In the genomic region with DNA sequence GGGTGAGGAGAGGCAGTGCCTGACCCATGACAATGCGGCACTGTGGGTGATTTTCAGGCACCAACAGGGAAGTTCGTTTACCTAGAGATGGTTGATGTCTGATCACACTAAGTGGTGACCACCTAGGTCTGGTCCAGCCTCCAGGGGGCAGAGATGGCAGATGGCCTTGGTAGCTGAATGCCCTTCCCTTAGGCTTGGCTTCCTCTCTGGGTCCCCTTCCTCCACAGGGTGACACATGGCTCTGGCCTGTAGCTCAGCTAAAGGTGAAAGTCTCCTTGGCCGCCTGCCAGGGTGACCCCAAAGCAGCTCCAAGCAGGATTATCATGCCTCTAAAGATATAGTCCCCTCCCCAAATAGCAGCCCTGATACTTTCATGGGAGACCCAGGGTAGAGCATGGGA, we compare ENCODE assay signal across 30 cellular contexts. TPM values are rescaled to one million over a fixed set of nuclear protein-coding genes. Genes with fewer than 3 reads are reported as not detected.
DNase-seq lines count a peak whose midpoint lies in the region; ATAC-seq and TF ChIP-seq lines count a peak whose summit lies in the region.
"Had no signal": no experiment of that assay in that cellular context is flagged by ENCODE, and none has a peak within 500 bp of the region (broad histone marks: within the 10 kb centered on the region; RNA-seq: fewer than 3 reads in every experiment).

No MANE protein-coding gene starts in this region.

- H2AFZ ChIP-seq in H9 (ENCODE audit: low read length) = no peak overlapping the region
- H2AFZ ChIP-seq: GM23248 had no signal

- ATAC-seq in GM18870 (IDR thresholded peaks at IDR 0.05; ENCODE audit: unreplicated experiment) = no peak
- no peak for ATAC-seq in activated CD8-positive, alpha-beta memory T cell treated with anti-CD3 and anti-CD28 coated beads, Interleukin-2, amount 10 ng/mL, durations not matched to agents 7 days and 5 days
- ATAC-seq: body of pancreas; left lung; naive thymus-derived CD8-positive, alpha-beta T cell had no signal

- in situ Hi-C loops in SK-MEL-5 (cut with HindIII; ENCODE audit: low pct_unique_long_range_greater_than_20kb, low sequenced_read_pairs) = no loop called here

- H3K4me3 ChIP-seq in BE2C (ENCODE audit: low read depth, low read length) = no peak overlapping the region
- H3K4me3 ChIP-seq in fibroblast of the aortic adventitia (ENCODE audit: low read depth, low read length) = no peak overlapping the region
- no peak overlapping the region for H3K4me3 ChIP-seq in thyroid gland (replicated peaks in 1 of 3)
- H3K4me3 ChIP-seq: body of pancreas, GM23248, heart left ventricle, left lung, tibial artery had no signal

- H3K9me3 ChIP-seq in BE2C = no peaks in the 10 kb centered on the region
- no peaks in the 10 kb centered on the region for H3K9me3 ChIP-seq in H9 (ENCODE audit: control insufficient read depth, low read depth, low read length)
- no peaks in the 10 kb centered on the region for H3K9me3 ChIP-seq in thyroid gland
- H3K9me3 ChIP-seq: body of pancreas, heart left ventricle, left lung, tibial artery had no signal

- no peak overlapping the region for H4K5ac ChIP-seq in H9 (ENCODE audit: insufficient read length, low read depth, low read length)

- H3K27ac Mint-ChIP-seq in H9 = no peak overlapping the region
- no peak overlapping the region for H3K27ac Mint-ChIP-seq in activated CD8-positive, alpha-beta memory T cell treated with anti-CD3 and anti-CD28 coated beads, Interleukin-2, amount 10 ng/mL, durations not matched to agents 7 days and 5 days
- H3K27ac Mint-ChIP-seq: stimulated activated naive CD8-positive, alpha-beta T cell treated with anti-CD3 and anti-CD28 coated beads, Interleukin-15, Interleukin-2, amounts not matched to agents 100 ng/mL and 50 ng/mL, for 24 hours had no signal

- no peak overlapping the region for H4K8ac ChIP-seq in H9 (replicated peaks; ENCODE audit: insufficient read length, low read depth, low read length)

- H4K20me1 ChIP-seq in H9 (ENCODE audit: control insufficient read depth, insufficient read depth, insufficient read length) = no peaks in the 10 kb centered on the region

- H3K4me3 Mint-ChIP-seq in H9 = no peak overlapping the region
- no peak overlapping the region for H3K4me3 Mint-ChIP-seq in activated CD8-positive, alpha-beta memory T cell treated with anti-CD3 and anti-CD28 coated beads, Interleukin-2, amount 10 ng/mL, durations not matched to agents 7 days and 5 days
- H3K4me3 Mint-ChIP-seq: CD8-positive, alpha-beta memory T cell; naive thymus-derived CD8-positive, alpha-beta T cell; stimulated activated naive CD8-positive, alpha-beta T cell treated with anti-CD3 and anti-CD28 coated beads, Interleukin-15, Interleukin-2, amounts not matched to agents 100 ng/mL and 50 ng/mL, for 24 hours had no signal

- no peak overlapping the region for H3K18ac ChIP-seq in H9 (ENCODE audit: insufficient read length, low read depth, low read length)

- H2BK15ac ChIP-seq in H9 (ENCODE audit: low read depth, low read length) = no peak overlapping the region

- WGBS in H9 (ENCODE audit: extremely low coverage, insufficient read length, low lambda C conversion rate) = no CpG with 5 or more reads among the region's 3 CpGs
- 73 to 88% methylated on average over 2 to 3 of the region's 3 CpGs for WGBS in thyroid gland, 2 donors

- no peaks in the 10 kb centered on the region; the same call in 1 of the 2 replicates for H3K27me3 Mint-ChIP-seq in H9 (ENCODE audit: low read depth)
- H3K27me3 Mint-ChIP-seq in activated CD8-positive, alpha-beta memory T cell treated with anti-CD3 and anti-CD28 coated beads, Interleukin-2, amount 10 ng/mL, durations not matched to agents 7 days and 5 days = peaks cover 6% of the 10 kb centered on the region

- DNase-seq in BE2C (no peak), H9 (peak; percentile 41), SK-MEL-5 (ENCODE audit: low read depth, low spot score) (peak; percentile 7), fibroblast of the aortic adventitia (ENCODE audit: low read depth) (no peak), activated gamma-delta T cell treated with Interleukin-2 at 50 U/mL for 16 hours (no peak), thyroid gland (no peak)
- DNase-seq in activated CD8-positive, alpha-beta memory T cell treated with anti-CD3 and anti-CD28 coated beads, Interleukin-2, amount 10 ng/mL, durations not matched to agents 7 days and 5 days = no peak
- DNase-seq: activated CD4-positive, alpha-beta T cell treated with anti-CD3 and anti-CD28 coated beads, Interleukin-2, amount 50 U/mL, for 48 hours; activated CD4-positive, CD25-positive, alpha-beta regulatory T cell; activated gamma-delta T cell; CD8-positive, alpha-beta memory T cell; cortex of kidney; DND-41; GM23248; heart left ventricle; left lung; MV-4-11; naive thymus-derived CD8-positive, alpha-beta T cell; NCI-H2081 treated with DMSO at 0.1 percent for 48 hours; NK-92 treated with Interleukin-12 subunit alpha and Interleukin-12 subunit beta, amount 100 ng/mL, for 24 hours; retina; stimulated activated CD4-positive, alpha-beta T cell treated with anti-CD3 and anti-CD28 coated beads, Interleukin-12 subunit alpha, Interleukin-12 subunit beta, amount 100 ng/mL, for 4 hours; stimulated activated CD4-positive, alpha-beta T cell treated with anti-CD3 and anti-CD28 coated beads, Interleukin-4, amount 100 ng/mL, for 4 hours; T-helper 9 cell; tibial artery had no signal

- no peak overlapping the region for H3T11ph ChIP-seq in H9 (ENCODE audit: low read length)

- H3K27ac ChIP-seq in H9 (ENCODE audit: insufficient read length, low read depth, low read length) (no peak overlapping the region), thyroid gland (no peak overlapping the region)
- H3K27ac ChIP-seq: body of pancreas, GM23248, heart left ventricle, KMS-11, left lung, tibial artery had no signal

- no peak for TF ChIP-seq POLR2A in thyroid gland (IDR thresholded peaks at IDR 0.05)

- no peak overlapping the region for H3K14ac ChIP-seq in H9 (ENCODE audit: insufficient read depth, low read length)

- H3K4me2 ChIP-seq in H9 (ENCODE audit: insufficient read depth, insufficient read length, low read length) = no peak overlapping the region
- H3K4me2 ChIP-seq: KMS-11 had no signal

- no peak overlapping the region for H3K23ac ChIP-seq in H9 (ENCODE audit: insufficient read length, low read depth, low read length)

- no peak overlapping the region for H2BK12ac ChIP-seq in H9 (ENCODE audit: insufficient read length, low read depth, low read length)

- H3K36me3 ChIP-seq in BE2C (peaks cover 9% of the 10 kb centered on the region), thyroid gland (no peaks in the 10 kb centered on the region)
- H3K36me3 ChIP-seq: heart left ventricle, left lung, tibial artery had no signal

- no peaks in the 10 kb centered on the region for H3K36me3 Mint-ChIP-seq in H9 (ENCODE audit: insufficient read depth in 1 of 3, low read depth in 3 of 3)
- H3K36me3 Mint-ChIP-seq in activated CD8-positive, alpha-beta memory T cell treated with anti-CD3 and anti-CD28 coated beads, Interleukin-2, amount 10 ng/mL, durations not matched to agents 7 days and 5 days = no peaks in the 10 kb centered on the region
- H3K36me3 Mint-ChIP-seq: CD8-positive, alpha-beta memory T cell had no signal

- CTCF ChIA-PET in activated CD8-positive, alpha-beta memory T cell treated with anti-CD3 and anti-CD28 coated beads, Interleukin-2, amount 10 ng/mL, durations not matched to agents 7 days and 5 days (lab: Charles Lee) = no interaction called here

- H3K79me2 ChIP-seq in H9 (ENCODE audit: insufficient read depth, low read length) = no peaks in the 10 kb centered on the region

- H2BK120ac ChIP-seq in H9 (ENCODE audit: low read depth, low read length, poor library complexity, severe bottlenecking) = no peak overlapping the region

- H3K27me3 ChIP-seq in BE2C = no peaks in the 10 kb centered on the region
- H3K27me3 ChIP-seq in H9 (ENCODE audit: insufficient read depth, low read length) = no peaks in the 10 kb centered on the region
- no peaks in the 10 kb centered on the region for H3K27me3 ChIP-seq in thyroid gland
- H3K27me3 ChIP-seq: body of pancreas had no signal

- H3K4ac ChIP-seq in H9 (ENCODE audit: low read depth, low read length) = no peak overlapping the region

- H3K79me1 ChIP-seq in H9 (ENCODE audit: insufficient read depth, low read depth, low read length, poor library complexity, severe bottlenecking) = no peaks in the 10 kb centered on the region

- H3K23me2 ChIP-seq in H9 (ENCODE audit: insufficient read length, low read depth, low read length, poor library complexity, severe bottlenecking) = no peaks in the 10 kb centered on the region

- no peak overlapping the region for H3K56ac ChIP-seq in H9 (ENCODE audit: insufficient read length, low read depth, low read length)

- intact Hi-C loops in thyroid gland (cut with DNase I) = no loop called here

- H2AK5ac ChIP-seq in H9 (ENCODE audit: insufficient read length, low read length) = no peak overlapping the region

- TF ChIP-seq CTCF in BE2C (IDR thresholded peaks at IDR 0.05; ENCODE audit: low read depth, low read length) (peak; percentile 23; the same call in 1 of the 2 replicates), H9 (conservative IDR thresholded peaks at IDR 0.05) (peak; percentile 50), fibroblast of the aortic adventitia (IDR thresholded peaks at IDR 0.05; ENCODE audit: insufficient read depth, low read length) (peak; percentile 7), thyroid gland (IDR thresholded peaks at IDR 0.05) (no peak)

- no peak overlapping the region for H2BK20ac ChIP-seq in H9 (ENCODE audit: low read depth, low read length, poor library complexity, severe bottlenecking)

- no peak overlapping the region for H4K91ac ChIP-seq in H9 (ENCODE audit: insufficient read length, low read depth, low read length)

- no peaks in the 10 kb centered on the region for H3K9me3 Mint-ChIP-seq in H9
- no peaks in the 10 kb centered on the region for H3K9me3 Mint-ChIP-seq in activated CD8-positive, alpha-beta memory T cell treated with anti-CD3 and anti-CD28 coated beads, Interleukin-2, amount 10 ng/mL, durations not matched to agents 7 days and 5 days (ENCODE audit: low read depth)
- H3K9me3 Mint-ChIP-seq: CD8-positive, alpha-beta memory T cell; stimulated activated naive CD8-positive, alpha-beta T cell treated with anti-CD3 and anti-CD28 coated beads, Interleukin-15, Interleukin-2, amounts not matched to agents 100 ng/mL and 50 ng/mL, for 24 hours had no signal

- H3K4me1 ChIP-seq in BE2C = no peaks in the 10 kb centered on the region; the same call in 1 of the 2 replicates
- H3K4me1 ChIP-seq in H9 (ENCODE audit: insufficient read depth, low read length) = no peaks in the 10 kb centered on the region
- no peaks in the 10 kb centered on the region for H3K4me1 ChIP-seq in thyroid gland
- H3K4me1 ChIP-seq: body of pancreas, heart left ventricle, left lung, tibial artery had no signal

- peaks cover 8 to 14% of the 10 kb centered on the region in 2 experiments for H3K4me1 Mint-ChIP-seq in H9
- H3K4me1 Mint-ChIP-seq in activated CD8-positive, alpha-beta memory T cell treated with anti-CD3 and anti-CD28 coated beads, Interleukin-2, amount 10 ng/mL, durations not matched to agents 7 days and 5 days = no peaks in the 10 kb centered on the region
- H3K4me1 Mint-ChIP-seq: CD8-positive, alpha-beta memory T cell had no signal

- no peak overlapping the region for H2BK5ac ChIP-seq in H9 (ENCODE audit: insufficient read length, low read length)

- H3K9ac ChIP-seq in H9 (ENCODE audit: extremely low read depth, insufficient read length, low read length) = no peak overlapping the region
- H3K9ac ChIP-seq: GM23248, KMS-11 had no signal

RNA-seq across cellular contexts. Expression of gene GDAP1L1, which starts 6.4 kb away (rescaled TPM):
- 217 TPM for polyA plus RNA-seq in BE2C (2012; ENCODE audit: insufficient read depth, insufficient read length, low read depth)
- 5.9 and 6.8 TPM in 2 replicates for total RNA-seq in H9 (2021)
- 0.43 TPM in 1 of 2 replicates, not detected in the other for total RNA-seq in SK-MEL-5 (2014; rRNA removed; shearing (Covaris generic))
- polyA plus RNA-seq in SK-MEL-5 (2015; cell fraction: cytosol; rRNA removed) = 0.24 and 0.30 TPM in 2 replicates
- polyA plus RNA-seq in SK-MEL-5 (2015; cell fraction: nucleus; rRNA removed) = 1.5 TPM in 1 of 2 replicates, not detected in the other
- total RNA-seq in fibroblast of the aortic adventitia (ENCODE audit: low replicate concordance) = 0.18 and 0.90 TPM in 2 replicates
- under 1 TPM in 1 of 4 donors, not detected in 3; 0.29 TPM for total RNA-seq in thyroid gland
- total RNA-seq in activated CD8-positive, alpha-beta memory T cell treated with anti-CD3 and anti-CD28 coated beads, Interleukin-2, amount 10 ng/mL, durations not matched to agents 7 days and 5 days = not detected
- total RNA-seq: body of pancreas; CD8-positive, alpha-beta memory T cell; GM23248; left lung; naive thymus-derived CD8-positive, alpha-beta T cell; omental fat pad had no signal
- polyA plus RNA-seq: CD8-positive, alpha-beta memory T cell; GM23248; naive thymus-derived CD8-positive, alpha-beta T cell had no signal

RNA-seq across cellular contexts. Expression of gene OSER1, which starts 43.0 kb away (rescaled TPM):
- 67.6 TPM for polyA plus RNA-seq in BE2C (2012; ENCODE audit: insufficient read depth, insufficient read length, low read depth)
- total RNA-seq in H9 (2021) (35.7 and 36.1 TPM in 2 replicates), fibroblast of the aortic adventitia (ENCODE audit: low replicate concordance) (12.6 and 45.1 TPM in 2 replicates), thyroid gland (10 to 100 TPM; 36.2 to 56.4 (median 43.0) TPM)
- 49.6 and 50.9 TPM in 2 replicates for total RNA-seq in SK-MEL-5 (2014; rRNA removed; shearing (Covaris generic))
- polyA plus RNA-seq in SK-MEL-5 (2015; cell fraction: cytosol; rRNA removed) = 22.0 and 23.9 TPM in 2 replicates
- polyA plus RNA-seq in SK-MEL-5 (2015; cell fraction: nucleus; rRNA removed) = 50.6 and 60.6 TPM in 2 replicates
- total RNA-seq in activated CD8-positive, alpha-beta memory T cell treated with anti-CD3 and anti-CD28 coated beads, Interleukin-2, amount 10 ng/mL, durations not matched to agents 7 days and 5 days = 10 to 100 TPM; 22.9 to 30.5 TPM

RNA-seq across cellular contexts. Expression of gene FITM2, which starts 57.5 kb away (rescaled TPM):
- 19.5 TPM for polyA plus RNA-seq in BE2C (2012; ENCODE audit: insufficient read depth, insufficient read length, low read depth)
- 1.7 TPM in 2 replicates for total RNA-seq in H9 (2021)
- 20.0 and 20.9 TPM in 2 replicates for total RNA-seq in SK-MEL-5 (2014; rRNA removed; shearing (Covaris generic))
- polyA plus RNA-seq in SK-MEL-5 (2015; cell fraction: cytosol; rRNA removed) = 16.3 and 19.1 TPM in 2 replicates
- polyA plus RNA-seq in SK-MEL-5 (2015; cell fraction: nucleus; rRNA removed) = 7.8 and 11.0 TPM in 2 replicates
- total RNA-seq in fibroblast of the aortic adventitia (ENCODE audit: low replicate concordance) = 1.8 and 11.0 TPM in 2 replicates
- total RNA-seq in thyroid gland = 10 to 100 TPM in 3 of 4 donors, 1 to 10 TPM in 1; 8.3 to 14.2 (median 12.6) TPM
- total RNA-seq in activated CD8-positive, alpha-beta memory T cell treated with anti-CD3 and anti-CD28 coated beads, Interleukin-2, amount 10 ng/mL, durations not matched to agents 7 days and 5 days = 1 to 10 TPM; 2.4 to 2.5 TPM

Comparison
In these comparisons a context has a peak if more than half of its experiments do, and no peak if none do; other contexts are left out.
1. DNase-seq: peak in H9 (single experiment) and SK-MEL-5 (single experiment); none in BE2C (single experiment), fibroblast of the aortic adventitia (single experiment), activated gamma-delta T cell treated with Interleukin-2 at 50 U/mL for 16 hours (single experiment), thyroid gland (0 of 2) and activated CD8-positive, alpha-beta memory T cell treated with anti-CD3 and anti-CD28 coated beads, Interleukin-2, amount 10 ng/mL, durations not matched to agents 7 days and 5 days (single experiment).
2. CTCF ChIP-seq: peak in BE2C (single experiment), H9 (single experiment) and fibroblast of the aortic adventitia (single experiment); none in thyroid gland (0 of 6).